In the genomic region with DNA sequence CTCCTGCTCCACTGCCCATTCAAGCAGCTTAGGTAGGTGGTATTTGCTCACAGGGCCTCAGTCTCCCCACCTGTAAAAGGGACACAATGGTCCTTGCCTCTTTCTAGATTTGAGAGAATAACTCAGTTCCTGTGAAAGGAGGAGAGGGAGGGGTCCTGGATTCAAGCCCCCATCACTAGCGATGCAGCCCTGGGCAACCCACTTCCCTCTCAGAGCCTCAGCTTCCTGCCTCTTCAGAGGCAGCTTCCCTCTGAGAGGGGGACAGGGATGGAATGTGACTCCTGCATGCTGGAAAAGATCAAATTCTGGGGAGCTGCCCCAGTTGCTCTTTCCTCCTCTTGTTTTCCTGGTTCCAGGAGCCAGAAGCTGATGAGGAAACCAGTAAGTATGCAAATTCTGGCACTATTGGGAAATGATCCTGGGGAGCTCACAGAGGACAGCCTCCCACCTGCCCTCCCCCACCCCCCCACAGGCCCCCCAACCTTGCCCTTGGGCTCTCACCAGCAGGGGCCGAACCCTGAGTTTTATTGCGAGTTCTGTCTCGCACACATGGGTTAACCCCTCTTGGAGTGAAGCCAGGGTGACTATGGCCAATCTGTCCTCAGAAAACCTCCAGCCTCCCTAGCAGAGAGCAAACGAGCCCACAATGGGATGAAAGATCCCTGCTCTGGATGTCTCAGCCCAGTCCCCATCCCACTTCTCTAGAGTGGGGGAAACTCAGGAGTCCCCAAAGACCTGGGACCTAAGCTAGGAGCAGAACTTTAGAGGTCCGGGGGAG, we compare ENCODE assay signal across 1 cellular context.
TF ChIP-seq lines count a peak whose summit lies in the region.

No MANE protein-coding gene starts in this region.

TF ChIP-seq in GM12878, 131 proteins besides CTCF, POLR2A, EP300 and RAD21 (continued from another document):
- TF ChIP-seq, protein P1, sequence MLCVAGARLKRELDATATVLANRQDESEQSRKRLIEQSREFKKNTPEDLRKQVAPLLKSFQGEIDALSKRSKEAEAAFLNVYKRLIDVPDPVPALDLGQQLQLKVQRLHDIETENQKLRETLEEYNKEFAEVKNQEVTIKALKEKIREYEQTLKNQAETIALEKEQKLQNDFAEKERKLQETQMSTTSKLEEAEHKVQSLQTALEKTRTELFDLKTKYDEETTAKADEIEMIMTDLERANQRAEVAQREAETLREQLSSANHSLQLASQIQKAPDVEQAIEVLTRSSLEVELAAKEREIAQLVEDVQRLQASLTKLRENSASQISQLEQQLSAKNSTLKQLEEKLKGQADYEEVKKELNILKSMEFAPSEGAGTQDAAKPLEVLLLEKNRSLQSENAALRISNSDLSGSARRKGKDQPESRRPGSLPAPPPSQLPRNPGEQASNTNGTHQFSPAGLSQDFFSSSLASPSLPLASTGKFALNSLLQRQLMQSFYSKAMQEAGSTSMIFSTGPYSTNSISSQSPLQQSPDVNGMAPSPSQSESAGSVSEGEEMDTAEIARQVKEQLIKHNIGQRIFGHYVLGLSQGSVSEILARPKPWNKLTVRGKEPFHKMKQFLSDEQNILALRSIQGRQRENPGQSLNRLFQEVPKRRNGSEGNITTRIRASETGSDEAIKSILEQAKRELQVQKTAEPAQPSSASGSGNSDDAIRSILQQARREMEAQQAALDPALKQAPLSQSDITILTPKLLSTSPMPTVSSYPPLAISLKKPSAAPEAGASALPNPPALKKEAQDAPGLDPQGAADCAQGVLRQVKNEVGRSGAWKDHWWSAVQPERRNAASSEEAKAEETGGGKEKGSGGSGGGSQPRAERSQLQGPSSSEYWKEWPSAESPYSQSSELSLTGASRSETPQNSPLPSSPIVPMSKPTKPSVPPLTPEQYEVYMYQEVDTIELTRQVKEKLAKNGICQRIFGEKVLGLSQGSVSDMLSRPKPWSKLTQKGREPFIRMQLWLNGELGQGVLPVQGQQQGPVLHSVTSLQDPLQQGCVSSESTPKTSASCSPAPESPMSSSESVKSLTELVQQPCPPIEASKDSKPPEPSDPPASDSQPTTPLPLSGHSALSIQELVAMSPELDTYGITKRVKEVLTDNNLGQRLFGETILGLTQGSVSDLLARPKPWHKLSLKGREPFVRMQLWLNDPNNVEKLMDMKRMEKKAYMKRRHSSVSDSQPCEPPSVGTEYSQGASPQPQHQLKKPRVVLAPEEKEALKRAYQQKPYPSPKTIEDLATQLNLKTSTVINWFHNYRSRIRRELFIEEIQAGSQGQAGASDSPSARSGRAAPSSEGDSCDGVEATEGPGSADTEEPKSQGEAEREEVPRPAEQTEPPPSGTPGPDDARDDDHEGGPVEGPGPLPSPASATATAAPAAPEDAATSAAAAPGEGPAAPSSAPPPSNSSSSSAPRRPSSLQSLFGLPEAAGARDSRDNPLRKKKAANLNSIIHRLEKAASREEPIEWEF (IDR thresholded peaks at IDR 0.05; ENCODE audit: insufficient replicate concordance, low read depth, low read length) = no peak
- TF ChIP-seq KLF5 (IDR thresholded peaks at IDR 0.05; ENCODE audit: partially characterized antibody) = no peak
- TF ChIP-seq, protein P2, sequence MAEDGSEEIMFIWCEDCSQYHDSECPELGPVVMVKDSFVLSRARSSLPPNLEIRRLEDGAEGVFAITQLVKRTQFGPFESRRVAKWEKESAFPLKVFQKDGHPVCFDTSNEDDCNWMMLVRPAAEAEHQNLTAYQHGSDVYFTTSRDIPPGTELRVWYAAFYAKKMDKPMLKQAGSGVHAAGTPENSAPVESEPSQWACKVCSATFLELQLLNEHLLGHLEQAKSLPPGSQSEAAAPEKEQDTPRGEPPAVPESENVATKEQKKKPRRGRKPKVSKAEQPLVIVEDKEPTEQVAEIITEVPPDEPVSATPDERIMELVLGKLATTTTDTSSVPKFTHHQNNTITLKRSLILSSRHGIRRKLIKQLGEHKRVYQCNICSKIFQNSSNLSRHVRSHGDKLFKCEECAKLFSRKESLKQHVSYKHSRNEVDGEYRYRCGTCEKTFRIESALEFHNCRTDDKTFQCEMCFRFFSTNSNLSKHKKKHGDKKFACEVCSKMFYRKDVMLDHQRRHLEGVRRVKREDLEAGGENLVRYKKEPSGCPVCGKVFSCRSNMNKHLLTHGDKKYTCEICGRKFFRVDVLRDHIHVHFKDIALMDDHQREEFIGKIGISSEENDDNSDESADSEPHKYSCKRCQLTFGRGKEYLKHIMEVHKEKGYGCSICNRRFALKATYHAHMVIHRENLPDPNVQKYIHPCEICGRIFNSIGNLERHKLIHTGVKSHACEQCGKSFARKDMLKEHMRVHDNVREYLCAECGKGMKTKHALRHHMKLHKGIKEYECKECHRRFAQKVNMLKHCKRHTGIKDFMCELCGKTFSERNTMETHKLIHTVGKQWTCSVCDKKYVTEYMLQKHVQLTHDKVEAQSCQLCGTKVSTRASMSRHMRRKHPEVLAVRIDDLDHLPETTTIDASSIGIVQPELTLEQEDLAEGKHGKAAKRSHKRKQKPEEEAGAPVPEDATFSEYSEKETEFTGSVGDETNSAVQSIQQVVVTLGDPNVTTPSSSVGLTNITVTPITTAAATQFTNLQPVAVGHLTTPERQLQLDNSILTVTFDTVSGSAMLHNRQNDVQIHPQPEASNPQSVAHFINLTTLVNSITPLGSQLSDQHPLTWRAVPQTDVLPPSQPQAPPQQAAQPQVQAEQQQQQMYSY (CRISPR knock-in tag; IDR thresholded peaks at IDR 0.05) = no peak
- TF ChIP-seq HCFC1 (IDR thresholded peaks at IDR 0.05; ENCODE audit: low read length) = no peak
- TF ChIP-seq YBX1 (IDR thresholded peaks at IDR 0.05) = no peak
- no peak for TF ChIP-seq LARP7 (IDR thresholded peaks at IDR 0.05)
